ENCODE assay signal across 11 cellular contexts in the genomic region with DNA sequence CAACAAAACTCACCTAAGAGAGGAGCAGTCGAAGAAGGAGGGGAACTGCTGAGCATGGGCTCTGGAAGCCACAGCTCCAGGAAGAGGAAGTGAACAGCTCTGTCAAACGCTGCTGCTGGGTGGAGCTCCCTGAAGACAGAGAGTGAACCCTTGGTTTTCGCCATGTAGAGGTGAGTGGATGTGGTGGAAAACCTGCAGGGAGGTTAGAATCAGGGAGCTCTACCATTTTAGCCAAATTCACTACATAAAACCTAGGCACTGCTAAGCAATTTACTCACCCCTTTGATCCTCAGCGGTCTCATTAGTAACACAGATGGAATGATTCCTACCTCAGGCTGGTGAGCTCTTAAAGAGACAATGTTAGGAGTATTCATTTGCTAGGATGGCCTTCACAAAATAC. TPM values are rescaled to one million over a fixed set of nuclear protein-coding genes. Genes with fewer than 3 reads are reported as not detected.
A peak's percentile ranks its signal among the peaks of the same experiment; 100 is the strongest.
DNase-seq lines count a peak whose midpoint lies in the region; ATAC-seq and TF ChIP-seq lines count a peak whose summit lies in the region.
"Had no signal": no experiment of that assay in that cellular context is flagged by ENCODE, and none has a peak within 500 bp of the region (broad histone marks: within the 10 kb centered on the region; RNA-seq: fewer than 3 reads in every experiment).

No MANE protein-coding gene starts in this region.

- H3K36me3 ChIP-seq in ACC112 (ENCODE audit: insufficient read depth, low read length) (no peaks in the 10 kb centered on the region), HCT116 (ENCODE audit: control insufficient read depth in 1 of 2, insufficient read depth in 2 of 2, low read length in 2 of 2) (no peaks in the 10 kb centered on the region), OCI-LY7 (ENCODE audit: insufficient read depth, low read length) (no peaks in the 10 kb centered on the region), mammary epithelial cell (ENCODE audit: insufficient read depth, low read length) (no peaks in the 10 kb centered on the region), Peyer's patch (no peaks in the 10 kb centered on the region)

- H3K4me2 ChIP-seq in HCT116 (ENCODE audit: low read length) (peak overlapping the region; percentile 75), OCI-LY7 (ENCODE audit: low read length) (no peak overlapping the region), mammary epithelial cell (ENCODE audit: insufficient read depth, low read depth, low read length) (peak overlapping the region; percentile 69)

- TF ChIP-seq CTCF in HCT116 (IDR thresholded peaks at IDR 0.05 in 2 of 3, conservative IDR thresholded peaks at IDR 0.05 in 1 of 3; ENCODE audit: borderline replicate concordance in 1 of 3, insufficient read depth in 1 of 3, low read depth in 2 of 3, low read length in 2 of 3): no peak
- TF ChIP-seq CTCF in OCI-LY7 (conservative IDR thresholded peaks at IDR 0.05; ENCODE audit: low read length): no peak
- TF ChIP-seq CTCF in mammary epithelial cell (conservative IDR thresholded peaks at IDR 0.05 in 1 of 2, IDR thresholded peaks at IDR 0.05 in 1 of 2; ENCODE audit: extremely low read depth in 1 of 2, insufficient read depth in 1 of 2, low read depth in 1 of 2, low read length in 2 of 2): no peak
- no peak for TF ChIP-seq CTCF in Peyer's patch (IDR thresholded peaks at IDR 0.05)
- no peak for TF ChIP-seq CTCF in GM10266 (IDR thresholded peaks at IDR 0.05; ENCODE audit: control insufficient read depth, insufficient read depth, low read depth, missing control alignments)

- H4K20me1 ChIP-seq in HCT116 (ENCODE audit: insufficient read depth): no peaks in the 10 kb centered on the region
- H4K20me1 ChIP-seq in OCI-LY7 (ENCODE audit: insufficient read depth, low read length): no peaks in the 10 kb centered on the region
- H4K20me1 ChIP-seq in mammary epithelial cell (ENCODE audit: insufficient read depth, low read length): no peaks in the 10 kb centered on the region

- peak overlapping the region; percentile 36 for H2AFZ ChIP-seq in ACC112 (ENCODE audit: low read length, unreplicated experiment)
- H2AFZ ChIP-seq in HCT116 (ENCODE audit: low read depth, low read length, poor library complexity, severe bottlenecking): peak overlapping the region; percentile 100
- H2AFZ ChIP-seq in OCI-LY7 (ENCODE audit: low read length): peak overlapping the region; percentile 58; the same call in 1 of the 2 replicates
- peak overlapping the region; percentile 95 for H2AFZ ChIP-seq in mammary epithelial cell (ENCODE audit: low read depth, low read length)

- dilution Hi-C loops in mammary epithelial cell (cut with HindIII; ENCODE audit: low sequenced_read_pairs): no loop called here

- in situ Hi-C loops in mammary epithelial cell (cut with MboI; ENCODE audit: low sequenced_read_pairs in 2 of 2): loop anchor here (10.0 to 25.0 kb wide), 7 partner anchors 1022 to 1897 kb away; no protein-coding TSS in a partner anchor

- TF ChIP-seq POLR2A in HCT116 (IDR thresholded peaks at IDR 0.05; ENCODE audit: borderline replicate concordance, extremely low read depth, insufficient read depth, insufficient read length): no peak
- no peak for TF ChIP-seq POLR2A in Peyer's patch (IDR thresholded peaks at IDR 0.05)

- TSS peak; percentile 61 for BruUV-seq in HCT116 (replicated peaks; lab: Mats Ljungman, UMichigan)
- no TSS peak for BruUV-seq in OCI-LY7 (replicated peaks; lab: Mats Ljungman, UMichigan)
- BruUV-seq in mammary epithelial cell (replicated peaks; lab: Mats Ljungman, UMichigan): no TSS peak

- H3K9me3 ChIP-seq in HCT116 (ENCODE audit: control insufficient read depth in 1 of 2, insufficient read depth in 1 of 2, low read depth in 1 of 2, low read length in 2 of 2) (no peaks in the 10 kb centered on the region), OCI-LY7 (ENCODE audit: low read length) (no peaks in the 10 kb centered on the region), mammary epithelial cell (replicated peaks; ENCODE audit: insufficient read depth, low read length) (no peaks in the 10 kb centered on the region), Peyer's patch (no peaks in the 10 kb centered on the region)

- H3K9me2 ChIP-seq in HCT116 (ENCODE audit: insufficient read depth) (no peaks in the 10 kb centered on the region), OCI-LY7 (ENCODE audit: insufficient read depth, low read length) (no peaks in the 10 kb centered on the region)

- no peaks in the 10 kb centered on the region for H3K79me2 ChIP-seq in ACC112 (ENCODE audit: control insufficient read depth, insufficient read depth, low read length, unreplicated experiment)
- no peaks in the 10 kb centered on the region for H3K79me2 ChIP-seq in HCT116 (ENCODE audit: insufficient read depth, low read length)
- H3K79me2 ChIP-seq in OCI-LY7 (ENCODE audit: insufficient read depth, low read depth, low read length): no peaks in the 10 kb centered on the region
- no peaks in the 10 kb centered on the region for H3K79me2 ChIP-seq in mammary epithelial cell (ENCODE audit: insufficient read depth, low read length)

- CTCF ChIA-PET in HCT116 (lab: Charles Lee): interaction anchor here (0.7 to 1.9 kb wide), 7 partner anchors 10 to 1935 kb away, joined by 3 to 11 read pairs (median 3); a partner anchor contains a TSS
- CTCF ChIA-PET in OCI-LY7 (lab: Charles Lee; ENCODE audit: unreplicated experiment): no interaction called here
- CTCF ChIA-PET in mammary epithelial cell (lab: Charles Lee; ENCODE audit: low non-redundant PET): interaction anchor here (0.6 to 0.8 kb wide), 2 partner anchors 31 to 388 kb away, joined by 4 to 7 read pairs; no protein-coding TSS in a partner anchor

- POLR2A ChIA-PET in HCT116 (lab: Charles Lee) (interaction anchor here (1.2 to 1.9 kb wide), 3 partner anchors 13 to 20 kb away, joined by 3 to 12 read pairs (median 4); a partner anchor contains a TSS), OCI-LY7 (lab: Charles Lee) (interaction anchor here (0.5 to 2.7 kb wide), 4 partner anchors 10 to 403 kb away, joined by 3 to 8 read pairs (median 4); no protein-coding TSS in a partner anchor)

- DNase-seq in HCT116 (ENCODE audit: low read depth, low spot score) (no peak), OCI-LY7 (ENCODE audit: low spot score) (no peak), mammary epithelial cell (peak; percentile 86), Peyer's patch (no peak), SW 1271 (lab: John Stamatoyannopoulos, UW) (no peak), GM10266 (ENCODE audit: extremely low spot score) (no peak)
- DNase-seq: H9, midbrain had no signal

- peaks cover 9% of the 10 kb centered on the region for H3K4me1 ChIP-seq in ACC112 (ENCODE audit: control insufficient read depth, insufficient read depth, low read length, unreplicated experiment)
- peaks cover 14 to 53% of the 10 kb centered on the region in 2 experiments; a peak in 3 of 4 replicates for H3K4me1 ChIP-seq in HCT116 (ENCODE audit: control insufficient read depth in 1 of 2, insufficient read depth in 2 of 2, low read length in 2 of 2)
- peaks cover 8% of the 10 kb centered on the region for H3K4me1 ChIP-seq in OCI-LY7 (ENCODE audit: insufficient read depth, low read length, poor library complexity, severe bottlenecking)
- peaks cover 54% of the 10 kb centered on the region for H3K4me1 ChIP-seq in mammary epithelial cell (ENCODE audit: insufficient read depth, low read length)
- no peaks in the 10 kb centered on the region for H3K4me1 ChIP-seq in Peyer's patch

- RAD21 ChIA-PET in HCT116 (lab: Charles Lee; ENCODE audit: low non-redundant PET in 1 of 2, low total read pairs in 2 of 2, uncharacterized antibody in 2 of 2, unreplicated experiment in 2 of 2): interaction anchor here in 1 of 2 experiments (0.7 to 1.9 kb wide), 4 partner anchors 16 to 31 kb away, joined by 3 to 6 read pairs (median 3); a partner anchor contains a TSS

- 24% methylated on average over 4 of the region's 4 CpGs for WGBS in mammary epithelial cell (ENCODE audit: low coverage, missing lambda C conversion rate)

- H3K4me3 ChIP-seq in ACC112 (ENCODE audit: low read depth, low read length) (no peak overlapping the region), HCT116 (replicated peaks in 1 of 2; ENCODE audit: low read depth in 1 of 2, low read length in 2 of 2) (peak overlapping the region; percentile 33 to 35), OCI-LY7 (ENCODE audit: low read depth, low read length, poor library complexity, severe bottlenecking) (no peak overlapping the region), mammary epithelial cell (replicated peaks in 1 of 3; ENCODE audit: insufficient read depth in 1 of 3, low read depth in 2 of 3, low read length in 3 of 3) (peak overlapping the region; percentile 13 to 31 (median 19)), Peyer's patch (no peak overlapping the region)

- no peaks in the 10 kb centered on the region for H3K27me3 ChIP-seq in ACC112 (ENCODE audit: insufficient read depth, low read length)
- H3K27me3 ChIP-seq in HCT116 (ENCODE audit: insufficient read depth, low read length): no peaks in the 10 kb centered on the region
- H3K27me3 ChIP-seq in mammary epithelial cell (ENCODE audit: insufficient read depth, low read length): no peaks in the 10 kb centered on the region
- H3K27me3 ChIP-seq in Peyer's patch: no peaks in the 10 kb centered on the region

- H3K9ac ChIP-seq in HCT116 (ENCODE audit: low read length) (peak overlapping the region; percentile 48), mammary epithelial cell (ENCODE audit: insufficient read depth, low read length) (peak overlapping the region; percentile 89)

- no peak for TF ChIP-seq RAD21 in HCT116 (IDR thresholded peaks at IDR 0.05; ENCODE audit: low read depth)

- H3K27ac ChIP-seq in ACC112 (ENCODE audit: low read depth, low read length): no peak overlapping the region
- no peak overlapping the region for H3K27ac ChIP-seq in HCT116 (ENCODE audit: low read depth, low read length)
- no peak overlapping the region for H3K27ac ChIP-seq in OCI-LY7 (ENCODE audit: low read depth, low read length, poor library complexity, severe bottlenecking)
- peak overlapping the region; percentile 91 for H3K27ac ChIP-seq in mammary epithelial cell (ENCODE audit: insufficient read depth, low read depth, low read length)
- no peak overlapping the region for H3K27ac ChIP-seq in Peyer's patch

- intact Hi-C loops in HCT116 (cut with micrococcal nuclease): loop anchor here (2.0 to 10.0 kb wide), 3 partner anchors 892 to 1725 kb away; no protein-coding TSS in a partner anchor
- intact Hi-C loops in OCI-LY7 (cut with micrococcal nuclease; ENCODE audit: unreplicated experiment): loop anchor here (2.0 to 10.0 kb wide), 2 partner anchors 1019 to 1451 kb away; no protein-coding TSS in a partner anchor
- intact Hi-C loops in mammary epithelial cell (cut with micrococcal nuclease): loop anchor here (1.0 to 10.0 kb wide), 2 partner anchors 1184 to 1729 kb away; no protein-coding TSS in a partner anchor

- ATAC-seq in HCT116 (peak; percentile 57), GM21825 (IDR thresholded peaks at IDR 0.05; ENCODE audit: unreplicated experiment) (no peak)

TF ChIP-seq in HCT116, 20 proteins besides CTCF, POLR2A, EP300 and RAD21 (continues in another document):
- TF ChIP-seq YY1 (IDR thresholded peaks at IDR 0.05; ENCODE audit: extremely low read depth, insufficient replicate concordance, low read depth, low read length): no peak

RNA-seq across cellular contexts. Expression of a gene that starts 19.4 kb away (rescaled TPM):
- total RNA-seq in HCT116 (2021; ENCODE audit: unreplicated experiment): 24.3 TPM
- polyA plus RNA-seq in HCT116 (2012): 17.3 and 17.4 TPM in 2 replicates
- total RNA-seq in OCI-LY7 (2014; rRNA removed; shearing (Covaris generic)): 0.36 and 2.0 TPM in 2 replicates
- 2.5 and 3.3 TPM in 2 replicates for total RNA-seq in OCI-LY7 (2022)
- 100 to 1,000 TPM in 1 of 2 donors, 10 to 100 TPM in 1; 15.7 to 112 TPM for total RNA-seq in mammary epithelial cell
- polyA plus RNA-seq in mammary epithelial cell: 18.8 TPM
- polyA minus RNA-seq in mammary epithelial cell: 31.8 TPM
- 1 to 10 TPM in 1 of 4 donors, not detected in 3; 1.4 TPM for total RNA-seq in Peyer's patch
- total RNA-seq: activated T-helper 1 cell treated with anti-CD3 and anti-CD28 coated beads, Interleukin-12 subunit alpha, Interleukin-12 subunit beta, Interleukin-2, Interleukin-4 antibody, amounts not matched to agents 30 ng/mL and 10 ng/mL and 1 ng/mL, durations not matched to agents 14 hours and 24 hours and 36 hours had no signal

Comparison
In these comparisons a context has a peak if more than half of its experiments do, and no peak if none do; other contexts are left out.
1. H2AFZ ChIP-seq: peak in every context shown above with its lines; median percentile 100 in HCT116; 95 in mammary epithelial cell; 58 in OCI-LY7; 36 in ACC112.
2. H3K4me3 ChIP-seq: peak in HCT116 (2 of 2) and mammary epithelial cell (3 of 3); none in ACC112 (single experiment), OCI-LY7 (single experiment) and Peyer's patch (0 of 4).